Comparison of ENCODE assay signal across 4 cellular contexts in genomic region chr3:88221726-88222125, GRCh38.
"Had no signal": no experiment of that assay in that cellular context is flagged by ENCODE, and none has a peak within 500 bp of the region (broad histone marks: within the 10 kb centered on the region; RNA-seq: fewer than 3 reads in every experiment).

No MANE protein-coding gene starts in this region.

- H2AFZ ChIP-seq: GM23338 had no signal

- H3K4me3 ChIP-seq: GM23338 had no signal

- DNase-seq: H9, HCEC 1CT, IMR-90 had no signal

- H3K27ac Mint-ChIP-seq: GM23338, H9 had no signal

- H3K4me3 Mint-ChIP-seq: GM23338, H9 had no signal

- H3K4me2 ChIP-seq: GM23338 had no signal

- H3K9me3 Mint-ChIP-seq: GM23338, H9 had no signal
